Comparison of ENCODE assay signal across 8 cellular contexts in the genomic region with DNA sequence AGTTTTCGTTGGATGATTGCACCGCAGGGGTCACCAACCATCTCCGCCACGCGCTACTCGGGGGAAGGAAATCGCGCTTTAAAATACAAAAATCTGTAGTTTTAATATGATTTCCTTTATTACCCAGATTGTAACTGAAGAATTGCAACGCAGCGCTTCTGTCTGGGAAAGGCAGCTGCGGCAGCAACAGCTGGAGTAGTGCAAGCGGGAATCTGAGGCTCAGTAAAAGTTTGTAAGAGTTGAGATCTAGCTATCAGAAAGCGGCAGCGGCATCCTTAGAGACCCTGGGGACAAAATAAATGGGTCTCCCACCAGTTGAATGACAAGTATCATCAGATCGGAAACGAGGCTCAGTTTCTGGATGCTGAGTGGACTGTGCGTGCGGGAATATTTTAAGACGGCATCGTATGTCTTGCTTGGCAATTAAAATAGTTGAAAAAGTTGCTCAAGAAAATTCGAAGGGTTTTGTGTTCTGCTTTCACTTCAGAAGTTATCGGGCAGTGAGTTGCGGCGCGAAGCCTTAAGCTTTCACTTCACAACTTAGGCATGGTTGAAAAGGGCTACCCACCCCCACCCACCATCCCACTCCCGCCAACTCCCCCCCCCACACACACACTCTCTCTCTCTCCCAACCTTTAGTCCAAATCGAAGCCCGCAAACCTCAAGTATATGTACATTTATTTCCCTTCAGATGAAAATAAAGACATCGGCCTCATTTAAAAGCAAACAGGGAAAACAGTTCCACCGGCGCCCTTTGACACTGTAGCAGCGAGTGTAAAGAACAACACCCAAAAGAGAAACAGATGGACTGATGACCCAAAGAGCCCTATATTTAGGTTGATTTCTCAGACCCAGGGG. TPM values are rescaled to one million over a fixed set of nuclear protein-coding genes. Genes with fewer than 3 reads are reported as not detected.
DNase-seq lines count a peak whose midpoint lies in the region; ATAC-seq and TF ChIP-seq lines count a peak whose summit lies in the region.

No MANE protein-coding gene starts in this region.

- ATAC-seq in HG02571 (IDR thresholded peaks at IDR 0.05; ENCODE audit: unreplicated experiment): no peak

- peaks cover 56% of the 10 kb centered on the region for H3K4me1 ChIP-seq in mononuclear cell (ENCODE audit: insufficient read depth, low read length)

- peaks cover 93% of the 10 kb centered on the region for H3K27me3 ChIP-seq in mononuclear cell (ENCODE audit: insufficient read depth, low read length)

- TF ChIP-seq CTCF in AG10803 (conservative IDR thresholded peaks at IDR 0.05; ENCODE audit: low read length) (no peak), LNCaP clone FGC (IDR thresholded peaks at IDR 0.05; ENCODE audit: control insufficient read depth, extremely low read depth, insufficient read depth) (no peak)

- no peaks in the 10 kb centered on the region for H3K9me3 ChIP-seq in mononuclear cell (ENCODE audit: low read depth, low read length)

- H3K4me3 ChIP-seq in AG10803 (ENCODE audit: low read length) (peak overlapping the region; percentile 57), LNCaP clone FGC (ENCODE audit: low read depth, low read length) (peak overlapping the region; percentile 46; the same call in 1 of the 2 replicates), mononuclear cell (ENCODE audit: low read length) (peak overlapping the region; percentile 17)

- no peak for DNase-seq in AG10803 (ENCODE audit: low read depth)
- no peak for DNase-seq in LNCaP clone FGC (ENCODE audit: low read depth)
- peak; percentile 53 for DNase-seq in dedifferentiated amniotic fluid mesenchymal stem cell (ENCODE audit: extremely low spot score)
- DNase-seq in cerebellar nuclear complex (lab: John Stamatoyannopoulos, UW): no peak
- DNase-seq in NCI-H345 (lab: John Stamatoyannopoulos, UW): no peak
- no peak for DNase-seq in anterior cingulate cortex (lab: John Stamatoyannopoulos, UW)

RNA-seq across cellular contexts. Expression of a gene that starts 2.6 kb away (rescaled TPM):
- total RNA-seq in mononuclear cell: under 0.01 TPM
